ENCODE assay signal across 8 cellular contexts in the genomic region with DNA sequence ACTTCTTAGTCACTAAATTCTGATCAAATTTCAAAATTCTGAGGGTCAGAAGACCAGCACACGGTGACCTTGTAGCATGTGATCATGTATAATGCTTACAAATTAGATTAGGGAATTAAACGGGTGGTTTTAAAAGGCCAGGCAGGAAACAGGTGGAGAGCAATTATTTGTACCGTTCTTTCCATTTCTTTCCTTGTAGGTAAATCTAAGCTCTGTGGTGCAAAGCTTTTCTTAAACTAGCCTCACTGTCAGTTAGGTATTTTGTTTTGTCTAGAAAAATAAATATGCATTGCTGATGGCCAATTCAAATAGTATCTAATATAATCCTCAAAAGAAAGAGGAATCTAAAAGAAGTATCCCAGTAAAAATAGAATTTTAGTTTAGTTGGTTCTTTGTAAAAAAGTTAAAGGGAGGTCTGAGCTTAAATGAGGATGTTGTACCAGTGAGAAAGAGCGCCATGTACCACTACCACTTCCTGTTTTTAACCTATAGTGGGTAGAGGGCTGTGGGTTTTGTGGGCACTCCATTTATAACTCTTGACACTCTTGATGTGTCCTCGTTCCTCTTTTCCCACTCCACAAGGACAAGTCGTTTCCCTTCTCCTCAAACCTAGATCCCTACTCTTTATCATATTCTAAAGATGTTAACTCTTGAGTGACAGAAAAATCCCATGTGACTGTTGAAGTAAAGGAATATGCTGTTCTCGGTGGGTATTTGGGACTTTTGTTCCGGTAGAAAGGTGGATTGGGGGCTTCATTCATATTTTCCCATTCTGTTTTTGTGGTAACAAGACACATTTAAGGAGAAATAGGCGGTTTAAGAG. TPM values are rescaled to one million over a fixed set of nuclear protein-coding genes. Genes with fewer than 3 reads are reported as not detected.
DNase-seq lines count a peak whose midpoint lies in the region; ATAC-seq and TF ChIP-seq lines count a peak whose summit lies in the region.

No MANE protein-coding gene starts in this region.

- H3K36me3 ChIP-seq in prostate gland = no peaks in the 10 kb centered on the region

- no peaks in the 10 kb centered on the region for H3K9me3 ChIP-seq in prostate gland

- peaks cover 4% of the 10 kb centered on the region for H3K4me1 ChIP-seq in prostate gland (replicated peaks)

- TF ChIP-seq CTCF in prostate gland (IDR thresholded peaks at IDR 0.05) = no peak

- H3K27ac ChIP-seq in prostate gland = peak overlapping the region; percentile 22 to 32

- 82% methylated on average over 9 of the region's 9 CpGs for WGBS in prostate gland

- DNase-seq in Jurkat, Clone E6-1 (ENCODE audit: low read depth, low spot score) = peak; percentile 88
- peak; percentile 29 for DNase-seq in activated CD8-positive, alpha-beta memory T cell treated with anti-CD3 and anti-CD28 coated beads, Interleukin-2, amount 50 U/mL, for 1 hour (ENCODE audit: extremely low read depth)
- no peak for DNase-seq in prostate gland (ENCODE audit: low spot score)
- no peak for DNase-seq in NCI-H1417 treated with DMSO at 0.1 percent for 48 hours (lab: John Stamatoyannopoulos, UW)
- DNase-seq in superior temporal gyrus (ENCODE audit: extremely low spot score) = no peak
- DNase-seq in mesenteric fat pad (ENCODE audit: low spot score) = no peak

- TF ChIP-seq POLR2A in prostate gland (IDR thresholded peaks at IDR 0.05) = no peak

- ATAC-seq in GM18499 (IDR thresholded peaks at IDR 0.05; ENCODE audit: insufficient read depth, unreplicated experiment) (peak; percentile 34), GM21528 (IDR thresholded peaks at IDR 0.05; ENCODE audit: low FRiP score, unreplicated experiment) (peak; percentile 66)

- intact Hi-C loops in prostate gland (cut with DNase I) = no loop called here

- H3K4me3 ChIP-seq in Jurkat, Clone E6-1 (ENCODE audit: low read length) = peak overlapping the region; percentile 18
- H3K4me3 ChIP-seq in prostate gland = no peak overlapping the region

- no peaks in the 10 kb centered on the region for H3K27me3 ChIP-seq in prostate gland (replicated peaks; ENCODE audit: insufficient read depth)

RNA-seq across cellular contexts. Expression of a gene that starts 50.9 kb away (rescaled TPM):
- polyA plus RNA-seq in Jurkat, Clone E6-1 (2012; ENCODE audit: insufficient read depth, insufficient read length) = 54.0 TPM
- total RNA-seq in prostate gland = 10 to 100 TPM; 24.1 to 45.1 TPM
- 15.9 TPM for total RNA-seq in mesenteric fat pad

Comparison
In these comparisons a context has a peak if more than half of its experiments do, and no peak if none do; other contexts are left out.
1. DNase-seq: peak in Jurkat, Clone E6-1 (single experiment) and activated CD8-positive, alpha-beta memory T cell treated with anti-CD3 and anti-CD28 coated beads, Interleukin-2, amount 50 U/mL, for 1 hour (single experiment); none in prostate gland (single experiment), NCI-H1417 treated with DMSO at 0.1 percent for 48 hours (single experiment), superior temporal gyrus (single experiment) and mesenteric fat pad (single experiment).